8 cellular contexts compared by ENCODE assay signal in the genomic region with DNA sequence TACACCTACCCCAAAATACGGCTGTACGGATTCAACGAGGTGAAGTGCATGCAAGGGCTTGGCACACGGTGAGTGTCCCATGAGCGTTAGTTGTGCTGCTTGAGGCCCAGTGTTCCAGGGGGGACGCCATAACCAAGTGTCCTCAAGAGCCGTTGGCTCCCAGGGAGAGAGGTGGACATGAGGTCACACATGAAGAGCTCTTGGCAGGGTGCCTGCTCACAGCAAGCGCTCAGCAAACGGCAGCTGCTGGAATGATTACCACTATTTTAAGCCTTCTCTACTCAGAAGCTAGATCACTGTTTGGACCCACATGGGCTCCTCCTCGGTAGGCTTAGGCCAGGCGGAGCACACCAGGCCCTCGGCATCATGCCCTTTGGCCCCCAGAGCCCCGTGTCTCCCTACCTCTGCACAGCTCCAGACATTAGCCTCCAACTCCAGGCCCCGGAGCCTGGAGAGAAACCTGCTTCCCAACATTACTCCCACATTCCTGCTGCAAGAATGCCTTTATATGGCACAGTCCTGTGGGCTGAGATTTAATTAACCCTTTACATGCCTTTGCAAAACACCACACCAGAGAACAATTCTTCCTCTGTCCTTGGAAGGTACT.
DNase-seq lines count a peak whose midpoint lies in the region; ATAC-seq and TF ChIP-seq lines count a peak whose summit lies in the region.

No MANE protein-coding gene starts in this region.

- no peak overlapping the region for H3K9ac ChIP-seq in HCT116 (ENCODE audit: low read length)
- H3K9ac ChIP-seq in rectal smooth muscle tissue (ENCODE audit: low read length): no peak overlapping the region

- H3K36me3 ChIP-seq in HCT116 (ENCODE audit: control insufficient read depth in 1 of 2, insufficient read depth in 2 of 2, low read length in 2 of 2): no peaks in the 10 kb centered on the region
- H3K36me3 ChIP-seq in rectal smooth muscle tissue (ENCODE audit: control insufficient read depth, insufficient read depth, low read length): no peaks in the 10 kb centered on the region

- H3K9me3 ChIP-seq in HCT116 (ENCODE audit: control insufficient read depth in 1 of 2, insufficient read depth in 1 of 2, low read depth in 1 of 2, low read length in 2 of 2): no peaks in the 10 kb centered on the region

- intact Hi-C loops in HCT116 (cut with micrococcal nuclease): no loop called here

- H2AFZ ChIP-seq in HCT116 (ENCODE audit: low read depth, low read length, poor library complexity, severe bottlenecking): peak overlapping the region; percentile 94

- peaks cover 17 to 35% of the 10 kb centered on the region in 2 experiments for H3K4me1 ChIP-seq in HCT116 (ENCODE audit: control insufficient read depth in 1 of 2, insufficient read depth in 2 of 2, low read length in 2 of 2)
- peaks cover 16% of the 10 kb centered on the region for H3K4me1 ChIP-seq in rectal smooth muscle tissue (ENCODE audit: control insufficient read depth, insufficient read depth, low read length)

- no peak for TF ChIP-seq POLR2A in HCT116 (IDR thresholded peaks at IDR 0.05; ENCODE audit: borderline replicate concordance, extremely low read depth, insufficient read depth, insufficient read length)

- no TSS peak for BruUV-seq in HCT116 (replicated peaks; lab: Mats Ljungman, UMichigan)

- TF ChIP-seq RAD21 in HCT116 (IDR thresholded peaks at IDR 0.05; ENCODE audit: low read depth): 0 out of 2 replicates have a peak, but pooled peaks have one; percentile 5

- no peaks in the 10 kb centered on the region for H4K20me1 ChIP-seq in HCT116 (ENCODE audit: insufficient read depth)

- H3K9me2 ChIP-seq in HCT116 (ENCODE audit: insufficient read depth): no peaks in the 10 kb centered on the region

- no peak overlapping the region for H3K27ac ChIP-seq in HCT116 (ENCODE audit: low read depth, low read length)
- H3K27ac ChIP-seq in rectal smooth muscle tissue (ENCODE audit: low read depth, low read length): peak overlapping the region; percentile 68

- H3K27me3 ChIP-seq in HCT116 (ENCODE audit: insufficient read depth, low read length) (no peaks in the 10 kb centered on the region), rectal smooth muscle tissue (ENCODE audit: control insufficient read depth, insufficient read depth, low read length) (no peaks in the 10 kb centered on the region)

- TF ChIP-seq CTCF in HCT116 (IDR thresholded peaks at IDR 0.05 in 2 of 3, conservative IDR thresholded peaks at IDR 0.05 in 1 of 3; ENCODE audit: borderline replicate concordance in 1 of 3, insufficient read depth in 1 of 3, low read depth in 2 of 3, low read length in 2 of 3): no peak

- CTCF ChIA-PET in HCT116 (lab: Charles Lee): no interaction called here

- H3K4me2 ChIP-seq in HCT116 (ENCODE audit: low read length): peak overlapping the region; percentile 70

- ATAC-seq in HCT116 (peak; percentile 77), HG03159 (IDR thresholded peaks at IDR 0.05; ENCODE audit: unreplicated experiment) (no peak), HG03460 (IDR thresholded peaks at IDR 0.05; ENCODE audit: unreplicated experiment) (no peak)

- RAD21 ChIA-PET in HCT116 (lab: Charles Lee; ENCODE audit: low non-redundant PET in 1 of 2, low total read pairs in 2 of 2, uncharacterized antibody in 2 of 2, unreplicated experiment in 2 of 2): no interaction called here

- H3K4me3 ChIP-seq in HCT116 (replicated peaks in 1 of 2; ENCODE audit: low read depth in 1 of 2, low read length in 2 of 2): peak overlapping the region in 1 of 2 experiments; percentile 27; a peak in 2 of 4 replicates
- H3K4me3 ChIP-seq in rectal smooth muscle tissue (ENCODE audit: low read length): peak overlapping the region; percentile 25

- POLR2A ChIA-PET in HCT116 (lab: Charles Lee): no interaction called here

- H3K79me2 ChIP-seq in HCT116 (ENCODE audit: insufficient read depth, low read length): no peaks in the 10 kb centered on the region

- DNase-seq in HCT116 (ENCODE audit: low read depth, low spot score) (peak; percentile 26), SHP77 treated with DMSO at 0.1 percent for 48 hours (lab: John Stamatoyannopoulos, UW) (peak; percentile 91), glomerular visceral epithelial cell (ENCODE audit: extremely low spot score) (peak; percentile 92), D341Med (ENCODE audit: low spot score) (no peak)
- no peak for DNase-seq in activated naive CD4-positive, alpha-beta T cell (lab: John Stamatoyannopoulos, UW)

TF ChIP-seq in HCT116, 20 proteins besides CTCF, POLR2A, EP300 and RAD21:
- TF ChIP-seq CBX3 (IDR thresholded peaks at IDR 0.05; ENCODE audit: low read depth): 0 out of 2 replicates have a peak, but pooled peaks have one; percentile 27
- TF ChIP-seq ZFX (IDR thresholded peaks at IDR 0.05): no peak
- TF ChIP-seq, protein P1, sequence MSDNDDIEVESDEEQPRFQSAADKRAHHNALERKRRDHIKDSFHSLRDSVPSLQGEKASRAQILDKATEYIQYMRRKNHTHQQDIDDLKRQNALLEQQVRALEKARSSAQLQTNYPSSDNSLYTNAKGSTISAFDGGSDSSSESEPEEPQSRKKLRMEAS (IDR thresholded peaks at IDR 0.05): peak; percentile 66
- TF ChIP-seq SP1 (IDR thresholded peaks at IDR 0.05; ENCODE audit: low read depth): peak; percentile 65; the same call in 1 of the 2 replicates
- TF ChIP-seq SRF (IDR thresholded peaks at IDR 0.05; ENCODE audit: low read depth): peak; percentile 95

Comparison
In these comparisons a context has a peak if more than half of its experiments do, and no peak if none do; other contexts are left out.
1. DNase-seq: peak in HCT116 (single experiment), SHP77 treated with DMSO at 0.1 percent for 48 hours (single experiment) and glomerular visceral epithelial cell (single experiment); none in D341Med (single experiment) and activated naive CD4-positive, alpha-beta T cell (0 of 4).